ENCODE assay signal across 23 cellular contexts in genomic region chr1:19061343-19061742, GRCh38.
DNase-seq lines count a peak whose midpoint lies in the region; ATAC-seq and TF ChIP-seq lines count a peak whose summit lies in the region.
"Had no signal": no experiment of that assay in that cellular context is flagged by ENCODE, and none has a peak within 500 bp of the region (broad histone marks: within the 10 kb centered on the region; RNA-seq: fewer than 3 reads in every experiment).

No MANE protein-coding gene starts in this region.

- H3K9me3 ChIP-seq in HEK293 (ENCODE audit: control insufficient read depth, insufficient read depth, low read depth, low read length): no peaks in the 10 kb centered on the region
- H3K9me3 ChIP-seq in neural progenitor cell (ENCODE audit: low read depth): no peaks in the 10 kb centered on the region
- no peaks in the 10 kb centered on the region for H3K9me3 ChIP-seq in testis
- H3K9me3 ChIP-seq: A549, BE2C, left ventricle myocardium inferior, tibial artery had no signal

- H3K4me2 ChIP-seq in neural progenitor cell: no peak overlapping the region
- H3K4me2 ChIP-seq: A549, KMS-11, smooth muscle cell had no signal

- intact Hi-C loops in activated CD8-positive, alpha-beta T cell treated with anti-CD3 and anti-CD28 coated beads for 36 hours (cut with micrococcal nuclease): no loop called here
- intact Hi-C loops in testis (cut with DNase I; ENCODE audit: low total_unique reads): no loop called here

- no peaks in the 10 kb centered on the region for H3K79me2 ChIP-seq in neural progenitor cell (ENCODE audit: low read depth)

- TF ChIP-seq POLR2A in testis (IDR thresholded peaks at IDR 0.05): no peak

- no peaks in the 10 kb centered on the region for H3F3A ChIP-seq in neural progenitor cell (ENCODE audit: low read depth)

- no peaks in the 10 kb centered on the region for H3K27me3 ChIP-seq in neural progenitor cell
- H3K27me3 ChIP-seq in foreskin keratinocyte: peaks cover 16% of the 10 kb centered on the region
- no peaks in the 10 kb centered on the region for H3K27me3 ChIP-seq in testis
- H3K27me3 ChIP-seq: BE2C had no signal

- WGBS in testis, 2 donors: 90 to 100% methylated on average over 1 of the region's 1 CpG

- no peaks in the 10 kb centered on the region for H3K9me3 Mint-ChIP-seq in activated CD8-positive, alpha-beta T cell treated with anti-CD3 and anti-CD28 coated beads, Interleukin-2, amount 10 ng/mL, durations not matched to agents 7 days and 5 days (ENCODE audit: insufficient read depth)
- peaks cover 3% of the 10 kb centered on the region for H3K9me3 Mint-ChIP-seq in activated CD8-positive, alpha-beta T cell treated with anti-CD3 and anti-CD28 coated beads for 36 hours
- peaks cover 2 to 8% of the 10 kb centered on the region in 2 donors for H3K9me3 Mint-ChIP-seq in effector memory CD8-positive, alpha-beta T cell
- H3K9me3 Mint-ChIP-seq in neural progenitor cell: peaks cover 10% of the 10 kb centered on the region

- H3K27me3 Mint-ChIP-seq in activated CD8-positive, alpha-beta T cell treated with anti-CD3 and anti-CD28 coated beads, Interleukin-2, amount 10 ng/mL, durations not matched to agents 7 days and 5 days (ENCODE audit: low read depth): peaks cover 14% of the 10 kb centered on the region
- peaks cover 9% of the 10 kb centered on the region for H3K27me3 Mint-ChIP-seq in activated CD8-positive, alpha-beta T cell treated with anti-CD3 and anti-CD28 coated beads for 36 hours
- peaks cover 17 to 27% of the 10 kb centered on the region in 2 donors for H3K27me3 Mint-ChIP-seq in effector memory CD8-positive, alpha-beta T cell
- peaks cover 16% of the 10 kb centered on the region for H3K27me3 Mint-ChIP-seq in neural progenitor cell (ENCODE audit: insufficient read depth, low read depth)

- peak overlapping the region; percentile 87 for H3K27ac Mint-ChIP-seq in activated CD8-positive, alpha-beta T cell treated with anti-CD3 and anti-CD28 coated beads, Interleukin-2, amount 10 ng/mL, durations not matched to agents 7 days and 5 days
- no peak overlapping the region for H3K27ac Mint-ChIP-seq in activated CD8-positive, alpha-beta T cell treated with anti-CD3 and anti-CD28 coated beads for 36 hours
- peak overlapping the region; percentile 67 to 88 for H3K27ac Mint-ChIP-seq in effector memory CD8-positive, alpha-beta T cell
- peak overlapping the region; percentile 11 for H3K27ac Mint-ChIP-seq in neural progenitor cell
- H3K27ac Mint-ChIP-seq: HFFc6; stimulated activated naive B cell treated with anti-CD40 and anti-IgM and Interleukin-4, amounts not matched to agents 10 μg/mL and 1 μg/mL and 100 μg/mL, for 72 hours had no signal

- H2AFZ ChIP-seq in neural progenitor cell (replicated peaks): no peak overlapping the region

- POLR2A ChIA-PET in activated CD8-positive, alpha-beta T cell treated with anti-CD3 and anti-CD28 coated beads, Interleukin-2, amount 10 ng/mL, durations not matched to agents 7 days and 5 days (lab: Charles Lee): no interaction called here
- POLR2A ChIA-PET in activated CD8-positive, alpha-beta T cell treated with anti-CD3 and anti-CD28 coated beads for 36 hours (lab: Charles Lee): no interaction called here
- POLR2A ChIA-PET in HEK293 (lab: Yijun Ruan, JAX): no interaction called here

- H3K9ac ChIP-seq in neural progenitor cell: no peak overlapping the region
- H3K9ac ChIP-seq: KMS-11 had no signal

- no peaks in the 10 kb centered on the region for H4K20me1 ChIP-seq in neural progenitor cell (ENCODE audit: low read depth)

- H3K4me3 Mint-ChIP-seq in activated CD8-positive, alpha-beta T cell treated with anti-CD3 and anti-CD28 coated beads, Interleukin-2, amount 10 ng/mL, durations not matched to agents 7 days and 5 days: peak overlapping the region; percentile 22
- no peak overlapping the region for H3K4me3 Mint-ChIP-seq in activated CD8-positive, alpha-beta T cell treated with anti-CD3 and anti-CD28 coated beads for 36 hours
- H3K4me3 Mint-ChIP-seq in effector memory CD8-positive, alpha-beta T cell: peak overlapping the region; percentile 33 to 34
- peak overlapping the region; percentile 44 for H3K4me3 Mint-ChIP-seq in neural progenitor cell
- H3K4me3 Mint-ChIP-seq: HFFc6 had no signal

- no peak for TF ChIP-seq CTCF in activated CD8-positive, alpha-beta T cell treated with anti-CD3 and anti-CD28 coated beads for 36 hours (IDR thresholded peaks at IDR 0.05)
- TF ChIP-seq CTCF in HEK293 (tag by site-specific recombination; IDR thresholded peaks at IDR 0.05): no peak
- no peak for TF ChIP-seq CTCF in neural progenitor cell (IDR thresholded peaks at IDR 0.05)
- no peak for TF ChIP-seq CTCF in foreskin keratinocyte (conservative IDR thresholded peaks at IDR 0.05)
- no peak for TF ChIP-seq CTCF in testis (IDR thresholded peaks at IDR 0.05)

- H3K4me1 Mint-ChIP-seq in activated CD8-positive, alpha-beta T cell treated with anti-CD3 and anti-CD28 coated beads, Interleukin-2, amount 10 ng/mL, durations not matched to agents 7 days and 5 days (ENCODE audit: low read depth): no peaks in the 10 kb centered on the region
- H3K4me1 Mint-ChIP-seq in activated CD8-positive, alpha-beta T cell treated with anti-CD3 and anti-CD28 coated beads for 36 hours (ENCODE audit: low read depth): peaks cover 2% of the 10 kb centered on the region
- peaks cover 4 to 5% of the 10 kb centered on the region in 2 donors for H3K4me1 Mint-ChIP-seq in effector memory CD8-positive, alpha-beta T cell (ENCODE audit: low read depth in 2 of 2)
- H3K4me1 Mint-ChIP-seq in neural progenitor cell: peaks cover 16% of the 10 kb centered on the region

- no peak for DNase-seq in activated CD8-positive, alpha-beta T cell treated with anti-CD3 and anti-CD28 coated beads, Interleukin-2, amount 10 ng/mL, durations not matched to agents 7 days and 5 days
- DNase-seq in activated CD8-positive, alpha-beta T cell treated with anti-CD3 and anti-CD28 coated beads for 36 hours: no peak
- DNase-seq in effector memory CD8-positive, alpha-beta T cell: no peak
- DNase-seq in neural progenitor cell (ENCODE audit: low spot score) (no peak), foreskin keratinocyte (no peak), testis (no peak), NCI-H69 (lab: John Stamatoyannopoulos, UW) (no peak)
- DNase-seq: activated gamma-delta T cell treated with Interleukin-2 at 50 U/mL for 16 hours; BE2C; effector CD4-positive, alpha-beta T cell; foreskin melanocyte; HFFc6; hippocampal formation; left ventricle myocardium inferior; OCI-M1; stimulated activated naive B cell treated with anti-CD40 and anti-IgM and Interleukin-4, amounts not matched to agents 10 μg/mL and 1 μg/mL and 100 μg/mL, for 72 hours; tibial artery had no signal

- H3K36me3 Mint-ChIP-seq in activated CD8-positive, alpha-beta T cell treated with anti-CD3 and anti-CD28 coated beads, Interleukin-2, amount 10 ng/mL, durations not matched to agents 7 days and 5 days (ENCODE audit: low read depth): peaks cover 6% of the 10 kb centered on the region
- H3K36me3 Mint-ChIP-seq in activated CD8-positive, alpha-beta T cell treated with anti-CD3 and anti-CD28 coated beads for 36 hours (ENCODE audit: low read depth): peaks cover 2% of the 10 kb centered on the region
- H3K36me3 Mint-ChIP-seq in effector memory CD8-positive, alpha-beta T cell (ENCODE audit: insufficient read depth): peaks cover 20% of the 10 kb centered on the region
- peaks cover 3% of the 10 kb centered on the region for H3K36me3 Mint-ChIP-seq in neural progenitor cell

- H3K4me3 ChIP-seq in HEK293 (ENCODE audit: low read depth, low read length): no peak overlapping the region
- H3K4me3 ChIP-seq in neural progenitor cell: no peak overlapping the region
- H3K4me3 ChIP-seq in testis: no peak overlapping the region
- H3K4me3 ChIP-seq: A549, left ventricle myocardium inferior, smooth muscle cell, tibial artery had no signal

- CTCF ChIA-PET in activated CD8-positive, alpha-beta T cell treated with anti-CD3 and anti-CD28 coated beads, Interleukin-2, amount 10 ng/mL, durations not matched to agents 7 days and 5 days (lab: Charles Lee): no interaction called here
- CTCF ChIA-PET in activated CD8-positive, alpha-beta T cell treated with anti-CD3 and anti-CD28 coated beads for 36 hours (lab: Charles Lee): no interaction called here
- CTCF ChIA-PET in HEK293 (lab: Yijun Ruan, JAX): no interaction called here

- H3K4me1 ChIP-seq in HEK293 (ENCODE audit: control insufficient read depth, insufficient read depth, low read length) (no peaks in the 10 kb centered on the region), neural progenitor cell (peaks cover 2% of the 10 kb centered on the region), foreskin keratinocyte (no peaks in the 10 kb centered on the region), testis (no peaks in the 10 kb centered on the region)
- H3K4me1 ChIP-seq: BE2C, left ventricle myocardium inferior, tibial artery had no signal

- H3K27ac ChIP-seq in HEK293 (ENCODE audit: extremely low read depth, low read depth, low read length) (no peak overlapping the region), neural progenitor cell (no peak overlapping the region), foreskin keratinocyte (no peak overlapping the region), testis (no peak overlapping the region)
- H3K27ac ChIP-seq: A549, KMS-11, left ventricle myocardium inferior, tibial artery had no signal

- ATAC-seq in activated CD8-positive, alpha-beta T cell treated with anti-CD3 and anti-CD28 coated beads, Interleukin-2, amount 10 ng/mL, durations not matched to agents 7 days and 5 days: no peak
- ATAC-seq in activated CD8-positive, alpha-beta T cell treated with anti-CD3 and anti-CD28 coated beads for 36 hours: no peak
- ATAC-seq in effector memory CD8-positive, alpha-beta T cell (replicated peaks): no peak
- no peak for ATAC-seq in foreskin keratinocyte
- ATAC-seq: A549; activated CD4-positive, CD25-positive, alpha-beta regulatory T cell treated with anti-CD3 and anti-CD28 coated beads, Interleukin-2, amount 50 U/mL, for 24 hours; Right ventricle myocardium inferior; stimulated activated naive B cell treated with anti-CD40 and anti-IgM and Interleukin-4, amounts not matched to agents 10 μg/mL and 1 μg/mL and 100 μg/mL, for 72 hours had no signal

- no peaks in the 10 kb centered on the region for H3K36me3 ChIP-seq in HEK293 (ENCODE audit: control insufficient read depth in 2 of 2, insufficient read depth in 1 of 2, low read length in 2 of 2)
- H3K36me3 ChIP-seq in neural progenitor cell: no peaks in the 10 kb centered on the region
- no peaks in the 10 kb centered on the region for H3K36me3 ChIP-seq in testis (ENCODE audit: low read depth, missing control alignments)
- H3K36me3 ChIP-seq: BE2C, left ventricle myocardium inferior, tibial artery had no signal
